Comparison of ENCODE assay signal across 38 cellular contexts in genomic region chr6:155499574-155499973, GRCh38. TPM values are rescaled to one million over a fixed set of nuclear protein-coding genes. Genes with fewer than 3 reads are reported as not detected.
"Had no signal": no experiment of that assay in that cellular context is flagged by ENCODE, and none has a peak within 500 bp of the region (broad histone marks: within the 10 kb centered on the region; RNA-seq: fewer than 3 reads in every experiment).

No MANE protein-coding gene starts in this region.

- H3K4me3 Mint-ChIP-seq: activated B cell treated with CpG ODN at 0.5 μM for 24 hours; activated CD4-positive, alpha-beta memory T cell treated with anti-CD3 and anti-CD28 coated beads, Interleukin-2, amount 10 ng/mL, durations not matched to agents 7 days and 5 days; activated CD4-positive, alpha-beta T cell treated with anti-CD3 and anti-CD28 coated beads, Interleukin-2, amount 10 ng/mL, durations not matched to agents 7 days and 5 days; activated CD8-positive, alpha-beta memory T cell treated with anti-CD3 and anti-CD28 coated beads, Interleukin-2, amount 10 ng/mL, durations not matched to agents 7 days and 5 days; activated CD8-positive, alpha-beta T cell treated with anti-CD3 and anti-CD28 coated beads, Interleukin-2, amount 10 ng/mL, durations not matched to agents 7 days and 5 days; activated naive CD4-positive, alpha-beta T cell treated with anti-CD3 and anti-CD28 coated beads, Interleukin-2, amount 10 ng/mL, durations not matched to agents 7 days and 5 days; activated naive CD4-positive, alpha-beta T cell treated with anti-CD3 and anti-CD28 coated beads, Interleukin-2, amount 50 U/mL, for 24 hours; activated naive CD8-positive, alpha-beta T cell; activated naive CD8-positive, alpha-beta T cell treated with anti-CD3 and anti-CD28 coated beads, Interleukin-2, amount 10 ng/mL, durations not matched to agents 7 days and 5 days; activated naive CD8-positive, alpha-beta T cell treated with anti-CD3 and anti-CD28 coated beads, Interleukin-2, amount 50 U/mL, for 24 hours; activated T-cell treated with anti-CD3 and anti-CD28 coated beads, Interleukin-2, amount 50 U/mL, for 24 hours; brain; central memory CD8-positive, alpha-beta T cell; T-helper 1 cell treated with Interleukin-12 subunit alpha and Interleukin-12 subunit beta and Interleukin-4 antibody, amounts not matched to agents 30 μg/mL and 1 μg/mL, for 36 hours; T-helper 2 cell treated with Interferon-gamma antibody and Interleukin-4, amounts not matched to agents 5 μg/mL and 100 μg/mL, for 36 hours had no signal

- H3K36me3 Mint-ChIP-seq: activated CD8-positive, alpha-beta memory T cell treated with anti-CD3 and anti-CD28 coated beads, Interleukin-2, amount 10 ng/mL, durations not matched to agents 7 days and 5 days; activated naive CD4-positive, alpha-beta T cell treated with anti-CD3 and anti-CD28 coated beads, Interleukin-2, amount 10 ng/mL, durations not matched to agents 7 days and 5 days; activated naive CD8-positive, alpha-beta T cell; brain had no signal

- ATAC-seq: activated CD8-positive, alpha-beta memory T cell treated with anti-CD3 and anti-CD28 coated beads, Interleukin-2, amount 10 ng/mL, durations not matched to agents 7 days and 5 days; activated CD8-positive, alpha-beta T cell treated with anti-CD3 and anti-CD28 coated beads, Interleukin-2, amount 10 ng/mL, durations not matched to agents 7 days and 5 days; activated naive CD8-positive, alpha-beta T cell treated with anti-CD3 and anti-CD28 coated beads, Interleukin-2, amount 50 U/mL, for 24 hours had no signal

- H3K27ac ChIP-seq: ascending aorta, cardiac muscle cell, VCaP had no signal

- H3K36me3 ChIP-seq: ascending aorta, cardiac muscle cell had no signal

- H3K9me3 Mint-ChIP-seq: central memory CD8-positive, alpha-beta T cell had no signal

- H3K9me3 ChIP-seq: ascending aorta had no signal

- H3K27ac Mint-ChIP-seq: activated B cell treated with CpG ODN at 0.5 μM for 24 hours; activated CD4-positive, alpha-beta memory T cell treated with anti-CD3 and anti-CD28 coated beads, Interleukin-2, amount 10 ng/mL, durations not matched to agents 7 days and 5 days; activated CD4-positive, alpha-beta T cell treated with anti-CD3 and anti-CD28 coated beads, Interleukin-2, amount 10 ng/mL, durations not matched to agents 7 days and 5 days; activated CD8-positive, alpha-beta memory T cell treated with anti-CD3 and anti-CD28 coated beads, Interleukin-2, amount 10 ng/mL, durations not matched to agents 7 days and 5 days; activated CD8-positive, alpha-beta T cell treated with anti-CD3 and anti-CD28 coated beads, Interleukin-2, amount 10 ng/mL, durations not matched to agents 7 days and 5 days; activated naive CD4-positive, alpha-beta T cell treated with anti-CD3 and anti-CD28 coated beads, Interleukin-2, amount 10 ng/mL, durations not matched to agents 7 days and 5 days; activated naive CD4-positive, alpha-beta T cell treated with anti-CD3 and anti-CD28 coated beads, Interleukin-2, amount 50 U/mL, for 24 hours; activated naive CD8-positive, alpha-beta T cell; activated naive CD8-positive, alpha-beta T cell treated with anti-CD3 and anti-CD28 coated beads, Interleukin-2, amount 10 ng/mL, durations not matched to agents 7 days and 5 days; activated naive CD8-positive, alpha-beta T cell treated with anti-CD3 and anti-CD28 coated beads, Interleukin-2, amount 50 U/mL, for 24 hours; activated T-cell treated with anti-CD3 and anti-CD28 coated beads, Interleukin-2, amount 50 U/mL, for 24 hours; activated T-helper 2 cell treated with anti-CD3 and anti-CD28 coated beads, Interferon-gamma antibody, Interleukin-2, Interleukin-4, amounts not matched to agents 10 μg/mL and 5 μg/mL and 100 μg/mL, durations not matched to agents 14 hours and 24 hours and 36 hours; brain; T-helper 1 cell treated with Interleukin-12 subunit alpha and Interleukin-12 subunit beta and Interleukin-4 antibody, amounts not matched to agents 30 μg/mL and 1 μg/mL, for 36 hours; T-helper 2 cell treated with Interferon-gamma antibody and Interleukin-4, amounts not matched to agents 5 μg/mL and 100 μg/mL, for 36 hours had no signal

- H3K27me3 ChIP-seq: ascending aorta, cardiac muscle cell had no signal

- FAIRE-seq: bronchial epithelial cell, TTC549 had no signal

- H3K4me1 Mint-ChIP-seq: activated B cell treated with CpG ODN at 0.5 μM for 24 hours; activated CD4-positive, alpha-beta memory T cell treated with anti-CD3 and anti-CD28 coated beads, Interleukin-2, amount 10 ng/mL, durations not matched to agents 7 days and 5 days; activated CD4-positive, alpha-beta T cell treated with anti-CD3 and anti-CD28 coated beads, Interleukin-2, amount 10 ng/mL, durations not matched to agents 7 days and 5 days; activated CD8-positive, alpha-beta memory T cell treated with anti-CD3 and anti-CD28 coated beads, Interleukin-2, amount 10 ng/mL, durations not matched to agents 7 days and 5 days; activated naive CD4-positive, alpha-beta T cell treated with anti-CD3 and anti-CD28 coated beads, Interleukin-2, amount 10 ng/mL, durations not matched to agents 7 days and 5 days; activated naive CD8-positive, alpha-beta T cell treated with anti-CD3 and anti-CD28 coated beads, Interleukin-2, amount 10 ng/mL, durations not matched to agents 7 days and 5 days; activated naive CD8-positive, alpha-beta T cell treated with anti-CD3 and anti-CD28 coated beads, Interleukin-2, amount 50 U/mL, for 24 hours; central memory CD8-positive, alpha-beta T cell had no signal

- DNase-seq: activated B cell treated with CpG ODN at 0.5 μM for 24 hours; activated CD4-positive, alpha-beta memory T cell treated with anti-CD3 and anti-CD28 coated beads, Interleukin-2, amount 10 ng/mL, durations not matched to agents 7 days and 5 days; activated CD4-positive, alpha-beta T cell treated with anti-CD3 and anti-CD28 coated beads for 48 hours; activated CD4-positive, alpha-beta T cell treated with anti-CD3 and anti-CD28 coated beads, Interleukin-2, amount 10 ng/mL, durations not matched to agents 7 days and 5 days; activated CD4-positive, alpha-beta T cell treated with anti-CD3 and anti-CD28 coated beads, Interleukin-2, amount 50 U/mL, for 48 hours; activated CD4-positive, CD25-positive, alpha-beta regulatory T cell treated with anti-CD3 and anti-CD28 coated beads, Interleukin-2, amount 50 U/mL, for 72 hours; activated CD8-positive, alpha-beta memory T cell treated with anti-CD3 and anti-CD28 coated beads for 24 hours; activated CD8-positive, alpha-beta memory T cell treated with anti-CD3 and anti-CD28 coated beads, Interleukin-2, amount 10 ng/mL, durations not matched to agents 7 days and 5 days; activated CD8-positive, alpha-beta memory T cell treated with anti-CD3 and anti-CD28 coated beads, Interleukin-2, amount 50 U/mL, for 48 hours; activated CD8-positive, alpha-beta T cell treated with anti-CD3 and anti-CD28 coated beads, Interleukin-2, amount 10 ng/mL, durations not matched to agents 7 days and 5 days; activated effector memory CD4-positive, alpha-beta T cell treated with Interleukin-2 at 50 U/mL for 16 hours; activated gamma-delta T cell; activated naive CD4-positive, alpha-beta T cell treated with anti-CD3 and anti-CD28 coated beads, Interleukin-2, amount 10 ng/mL, durations not matched to agents 7 days and 5 days; activated naive CD4-positive, alpha-beta T cell treated with Interleukin-2 at 50 U/mL for 16 hours; activated naive CD8-positive, alpha-beta T cell treated with anti-CD3 and anti-CD28 coated beads, Interleukin-2, amount 10 ng/mL, durations not matched to agents 7 days and 5 days; activated naive CD8-positive, alpha-beta T cell treated with anti-CD3 and anti-CD28 coated beads, Interleukin-2, amount 50 U/mL, for 24 hours; activated T-cell treated with anti-CD3 and anti-CD28 coated beads, Interleukin-2, amount 50 U/mL, for 24 hours; activated T-cell treated with anti-CD3 and anti-CD28 coated beads, Interleukin-2, amount 50 U/mL, for 48 hours; amygdala; anterior cingulate cortex; caudate nucleus; cerebellar nuclear complex; T-helper 2 cell; T-helper 9 cell had no signal

- H3K27me3 Mint-ChIP-seq: activated CD4-positive, alpha-beta T cell treated with anti-CD3 and anti-CD28 coated beads, Interleukin-2, amount 10 ng/mL, durations not matched to agents 7 days and 5 days; activated naive CD4-positive, alpha-beta T cell treated with anti-CD3 and anti-CD28 coated beads, Interleukin-2, amount 10 ng/mL, durations not matched to agents 7 days and 5 days; activated naive CD4-positive, alpha-beta T cell treated with anti-CD3 and anti-CD28 coated beads, Interleukin-2, amount 50 U/mL, for 24 hours; activated naive CD8-positive, alpha-beta T cell; activated naive CD8-positive, alpha-beta T cell treated with anti-CD3 and anti-CD28 coated beads, Interleukin-2, amount 10 ng/mL, durations not matched to agents 7 days and 5 days; activated T-cell treated with anti-CD3 and anti-CD28 coated beads, Interleukin-2, amount 50 U/mL, for 24 hours had no signal

- H3K4me3 ChIP-seq: ascending aorta, cardiac muscle cell had no signal

RNA-seq across cellular contexts. Expression of gene NOX3, which starts 43.9 kb away (rescaled TPM):
- total RNA-seq: activated B cell treated with CpG ODN at 0.5 μM for 24 hours; activated CD4-positive, alpha-beta memory T cell treated with anti-CD3 and anti-CD28 coated beads, Interleukin-2, amount 10 ng/mL, durations not matched to agents 7 days and 5 days; activated CD4-positive, alpha-beta T cell treated with anti-CD3 and anti-CD28 coated beads, Interleukin-2, amount 10 ng/mL, durations not matched to agents 7 days and 5 days; activated CD8-positive, alpha-beta memory T cell treated with anti-CD3 and anti-CD28 coated beads, Interleukin-2, amount 10 ng/mL, durations not matched to agents 7 days and 5 days; activated CD8-positive, alpha-beta T cell treated with anti-CD3 and anti-CD28 coated beads, Interleukin-2, amount 10 ng/mL, durations not matched to agents 7 days and 5 days; activated naive CD8-positive, alpha-beta T cell treated with anti-CD3 and anti-CD28 coated beads, Interleukin-2, amount 10 ng/mL, durations not matched to agents 7 days and 5 days; activated T-helper 2 cell treated with anti-CD3 and anti-CD28 coated beads, Interferon-gamma antibody, Interleukin-2, Interleukin-4, amounts not matched to agents 10 μg/mL and 5 μg/mL and 100 μg/mL, durations not matched to agents 14 hours and 24 hours and 36 hours; ascending aorta; bronchial epithelial cell; cardiac muscle cell; chondrocyte had no signal
- polyA plus RNA-seq: adipose tissue, cardiac muscle cell had no signal
